ENCODE assay signal across 31 cellular contexts in the genomic region with DNA sequence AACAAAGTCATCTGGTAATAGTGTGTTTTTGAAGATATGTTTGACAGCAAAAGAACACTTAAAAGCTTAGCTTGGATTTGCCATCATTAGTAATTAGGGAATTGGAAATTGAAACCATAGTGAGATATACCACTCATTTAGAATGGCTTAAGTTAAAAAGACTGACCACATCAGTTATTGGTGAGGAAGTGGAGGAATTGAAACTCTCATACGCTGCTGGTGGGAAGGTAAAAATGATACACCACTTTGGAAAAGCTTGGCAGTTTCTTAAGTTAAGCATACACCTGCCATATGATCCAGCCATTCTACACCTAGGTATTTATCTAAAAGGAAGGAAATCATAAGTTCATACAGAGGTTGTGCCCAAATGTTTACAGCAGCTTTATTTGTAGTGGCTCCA.
A peak's percentile ranks its signal among the peaks of the same experiment; 100 is the strongest.
DNase-seq lines count a peak whose midpoint lies in the region; ATAC-seq and TF ChIP-seq lines count a peak whose summit lies in the region.
"Had no signal": no experiment of that assay in that cellular context is flagged by ENCODE, and none has a peak within 500 bp of the region (broad histone marks: within the 10 kb centered on the region; RNA-seq: fewer than 3 reads in every experiment).

No MANE protein-coding gene starts in this region.

- peak overlapping the region; percentile 75; the same call in 1 of the 2 replicates for H3K4me2 ChIP-seq in GM23338

- no peaks in the 10 kb centered on the region for H3K27me3 ChIP-seq in GM23338 (ENCODE audit: insufficient read depth)
- H3K27me3 ChIP-seq: cardiac muscle cell, colonic mucosa, testis had no signal

- H3K36me3 Mint-ChIP-seq in GM23338 (ENCODE audit: low read depth): peaks cover 20% of the 10 kb centered on the region
- H3K36me3 Mint-ChIP-seq: activated CD4-positive, alpha-beta memory T cell treated with anti-CD3 and anti-CD28 coated beads for 36 hours; activated naive CD4-positive, alpha-beta T cell treated with anti-CD3 and anti-CD28 coated beads, Interleukin-2, amount 50 U/mL, for 24 hours; naive thymus-derived CD8-positive, alpha-beta T cell had no signal

- H3K4me3 Mint-ChIP-seq in GM23338: no peak overlapping the region; the same call in 2 of the 3 replicates
- H3K4me3 Mint-ChIP-seq: activated CD4-positive, alpha-beta memory T cell treated with anti-CD3 and anti-CD28 coated beads for 36 hours; activated naive CD4-positive, alpha-beta T cell treated with anti-CD3 and anti-CD28 coated beads, Interleukin-2, amount 50 U/mL, for 24 hours; CD4-positive, alpha-beta T cell; naive thymus-derived CD8-positive, alpha-beta T cell; T-helper 17 cell had no signal

- no peaks in the 10 kb centered on the region for H3K9me2 ChIP-seq in GM23338 (ENCODE audit: insufficient read depth)

- no peaks in the 10 kb centered on the region for H3K9me3 Mint-ChIP-seq in GM23338
- H3K9me3 Mint-ChIP-seq: activated CD4-positive, alpha-beta memory T cell treated with anti-CD3 and anti-CD28 coated beads for 36 hours; activated naive CD4-positive, alpha-beta T cell treated with anti-CD3 and anti-CD28 coated beads, Interleukin-2, amount 50 U/mL, for 24 hours; CD4-positive, alpha-beta T cell; naive thymus-derived CD8-positive, alpha-beta T cell had no signal

- no peaks in the 10 kb centered on the region for H3F3A ChIP-seq in GM23338 (replicated peaks; ENCODE audit: low read depth)

- DNase-seq in NOMO-1 treated with DMSO at 0.1 percent for 48 hours (lab: John Stamatoyannopoulos, UW; ENCODE audit: unreplicated experiment) (peak; percentile 7), NOMO-1 treated with dmso at 0.1 percent for 144 hours (lab: John Stamatoyannopoulos, UW; ENCODE audit: unreplicated experiment) (no peak), GM23338 (ENCODE audit: low spot score) (no peak), HuH-7.5 (ENCODE audit: low spot score) (no peak), SIG-M5 (lab: John Stamatoyannopoulos, UW) (no peak)
- DNase-seq: activated CD4-positive, alpha-beta memory T cell treated with anti-CD3 and anti-CD28 coated beads for 36 hours; activated CD4-positive, CD25-positive, alpha-beta regulatory T cell treated with anti-CD3 and anti-CD28 coated beads, Interleukin-2, amount 50 U/mL, for 72 hours; activated CD8-positive, alpha-beta memory T cell treated with anti-CD3 and anti-CD28 coated beads, Interleukin-2, amount 50 U/mL, for 4 hours; anterior cingulate cortex; CD4-positive, alpha-beta T cell; colonic mucosa; effector memory CD4-positive, alpha-beta T cell; H7; islet precursor cell; Kasumi-1; midbrain; naive thymus-derived CD8-positive, alpha-beta T cell; NCI-H1436 treated with DMSO at 0.1 percent for 48 hours; NCI-H82; occipital lobe; stimulated activated CD4-positive, alpha-beta T cell treated with anti-CD3 and anti-CD28 coated beads, Interleukin-15, amount 100 ng/mL, for 24 hours; stimulated activated naive CD4-positive, alpha-beta T cell; T-helper 17 cell; testis had no signal

- H3K27me3 Mint-ChIP-seq in GM23338 (ENCODE audit: insufficient read depth, low read depth, poor library complexity): peaks cover 7% of the 10 kb centered on the region
- H3K27me3 Mint-ChIP-seq: CD4-positive, alpha-beta T cell had no signal

- H3K4me1 ChIP-seq in GM23338 (ENCODE audit: insufficient read depth): peaks cover 25% of the 10 kb centered on the region
- H3K4me1 ChIP-seq: colonic mucosa had no signal

- H4K20me1 ChIP-seq in GM23338 (replicated peaks; ENCODE audit: insufficient read depth): no peaks in the 10 kb centered on the region; the same call in 1 of the 2 replicates

- peaks cover 41% of the 10 kb centered on the region for H3K4me1 Mint-ChIP-seq in GM23338
- H3K4me1 Mint-ChIP-seq: activated naive CD4-positive, alpha-beta T cell treated with anti-CD3 and anti-CD28 coated beads, Interleukin-2, amount 50 U/mL, for 24 hours had no signal

- no peak overlapping the region for H3K27ac Mint-ChIP-seq in GM23338
- H3K27ac Mint-ChIP-seq: activated CD4-positive, alpha-beta memory T cell treated with anti-CD3 and anti-CD28 coated beads for 36 hours; activated naive CD4-positive, alpha-beta T cell treated with anti-CD3 and anti-CD28 coated beads, Interleukin-2, amount 50 U/mL, for 24 hours; CD4-positive, alpha-beta T cell; naive thymus-derived CD8-positive, alpha-beta T cell; T-helper 17 cell had no signal

- TF ChIP-seq CTCF in GM23338 (conservative IDR thresholded peaks at IDR 0.05; ENCODE audit: low read depth in 2 of 2): no peak

- H2AFZ ChIP-seq in GM23338: no peak overlapping the region

- ATAC-seq in GM23338 (no peak), HG03175 (IDR thresholded peaks at IDR 0.05; ENCODE audit: unreplicated experiment) (peak; percentile 39), HG02642 (IDR thresholded peaks at IDR 0.05; ENCODE audit: poor library complexity, unreplicated experiment) (no peak), HG02840 (IDR thresholded peaks at IDR 0.05; ENCODE audit: low FRiP score, unreplicated experiment) (no peak)
- ATAC-seq: naive thymus-derived CD8-positive, alpha-beta T cell; SK-N-SH treated with all-trans-retinoic acid at 6 μM for 48 hours; T-helper 17 cell had no signal

- no peak overlapping the region for H3K4me3 ChIP-seq in GM23338
- H3K4me3 ChIP-seq: cardiac muscle cell, colonic mucosa, testis had no signal

- H3K79me2 ChIP-seq in GM23338 (replicated peaks; ENCODE audit: insufficient read depth): peaks cover 22% of the 10 kb centered on the region

- H3K36me3 ChIP-seq in GM23338 (ENCODE audit: insufficient read depth): no peaks in the 10 kb centered on the region; the same call in 1 of the 2 replicates
- H3K36me3 ChIP-seq: cardiac muscle cell, colonic mucosa had no signal

- H3K27ac ChIP-seq in GM23338 (ENCODE audit: low read depth): no peak overlapping the region
- H3K27ac ChIP-seq: 22Rv1, cardiac muscle cell, colonic mucosa, testis had no signal

TF ChIP-seq in GM23338, 12 proteins besides CTCF, POLR2A, EP300 and RAD21 (continues in another document):
- TF ChIP-seq POLR2AphosphoS5 (IDR thresholded peaks at IDR 0.05; ENCODE audit: low read depth) (no peak), JUNB (IDR thresholded peaks at IDR 0.05; ENCODE audit: unreplicated experiment) (no peak), NANOG (IDR thresholded peaks at IDR 0.05; ENCODE audit: borderline replicate concordance) (no peak), ZNF331 (CRISPR knock-in tag; IDR thresholded peaks at IDR 0.05; ENCODE audit: low read depth) (no peak), EZH2phosphoT487 (IDR thresholded peaks at IDR 0.05; ENCODE audit: unreplicated experiment) (no peak)
- TF ChIP-seq, protein P1, sequence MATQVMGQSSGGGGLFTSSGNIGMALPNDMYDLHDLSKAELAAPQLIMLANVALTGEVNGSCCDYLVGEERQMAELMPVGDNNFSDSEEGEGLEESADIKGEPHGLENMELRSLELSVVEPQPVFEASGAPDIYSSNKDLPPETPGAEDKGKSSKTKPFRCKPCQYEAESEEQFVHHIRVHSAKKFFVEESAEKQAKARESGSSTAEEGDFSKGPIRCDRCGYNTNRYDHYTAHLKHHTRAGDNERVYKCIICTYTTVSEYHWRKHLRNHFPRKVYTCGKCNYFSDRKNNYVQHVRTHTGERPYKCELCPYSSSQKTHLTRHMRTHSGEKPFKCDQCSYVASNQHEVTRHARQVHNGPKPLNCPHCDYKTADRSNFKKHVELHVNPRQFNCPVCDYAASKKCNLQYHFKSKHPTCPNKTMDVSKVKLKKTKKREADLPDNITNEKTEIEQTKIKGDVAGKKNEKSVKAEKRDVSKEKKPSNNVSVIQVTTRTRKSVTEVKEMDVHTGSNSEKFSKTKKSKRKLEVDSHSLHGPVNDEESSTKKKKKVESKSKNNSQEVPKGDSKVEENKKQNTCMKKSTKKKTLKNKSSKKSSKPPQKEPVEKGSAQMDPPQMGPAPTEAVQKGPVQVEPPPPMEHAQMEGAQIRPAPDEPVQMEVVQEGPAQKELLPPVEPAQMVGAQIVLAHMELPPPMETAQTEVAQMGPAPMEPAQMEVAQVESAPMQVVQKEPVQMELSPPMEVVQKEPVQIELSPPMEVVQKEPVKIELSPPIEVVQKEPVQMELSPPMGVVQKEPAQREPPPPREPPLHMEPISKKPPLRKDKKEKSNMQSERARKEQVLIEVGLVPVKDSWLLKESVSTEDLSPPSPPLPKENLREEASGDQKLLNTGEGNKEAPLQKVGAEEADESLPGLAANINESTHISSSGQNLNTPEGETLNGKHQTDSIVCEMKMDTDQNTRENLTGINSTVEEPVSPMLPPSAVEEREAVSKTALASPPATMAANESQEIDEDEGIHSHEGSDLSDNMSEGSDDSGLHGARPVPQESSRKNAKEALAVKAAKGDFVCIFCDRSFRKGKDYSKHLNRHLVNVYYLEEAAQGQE (IDR thresholded peaks at IDR 0.05; ENCODE audit: unreplicated experiment): no peak
